In genomic region chr17:44912763-44913544, GRCh38 we compare ENCODE assay signal across 1 cellular context.
TF ChIP-seq lines count a peak whose summit lies in the region.

No MANE protein-coding gene starts in this region.

TF ChIP-seq in HepG2, 621 proteins besides CTCF, POLR2A, EP300 and RAD21 (continued from another document):
- TF ChIP-seq CENPBD1 (CRISPR knock-in tag; IDR thresholded peaks at IDR 0.05; ENCODE audit: borderline replicate concordance, low read depth): no peak
- no peak for TF ChIP-seq ZNF552 (CRISPR knock-in tag; IDR thresholded peaks at IDR 0.05; ENCODE audit: borderline replicate concordance)
